ENCODE assay signal across 24 cellular contexts in the genomic region with DNA sequence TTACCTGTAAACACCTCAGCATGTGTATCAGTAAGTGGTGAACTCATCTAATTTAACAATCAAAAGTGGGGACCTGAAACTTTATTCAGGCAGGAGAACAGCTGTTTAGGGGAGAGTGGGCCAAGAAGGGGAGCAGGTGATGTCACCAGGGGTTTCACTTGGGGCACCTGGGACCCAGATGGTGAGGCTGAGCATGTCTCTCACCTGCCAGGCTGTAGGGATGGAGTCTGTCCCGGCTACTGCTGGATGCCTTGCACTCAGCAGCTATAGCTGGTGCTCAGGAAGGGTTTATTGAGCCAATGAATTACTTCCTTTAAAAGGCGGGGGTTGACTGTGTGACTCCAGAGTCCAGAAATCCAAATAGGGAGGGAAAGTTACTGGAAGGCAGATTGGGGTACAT. TPM values are rescaled to one million over a fixed set of nuclear protein-coding genes. Genes with fewer than 3 reads are reported as not detected.
"Had no signal": no experiment of that assay in that cellular context is flagged by ENCODE, and none has a peak within 500 bp of the region (broad histone marks: within the 10 kb centered on the region; RNA-seq: fewer than 3 reads in every experiment).

No MANE protein-coding gene starts in this region.

- H3K9me3 ChIP-seq: breast epithelium had no signal

- H3K36me3 Mint-ChIP-seq: activated CD4-positive, alpha-beta memory T cell treated with anti-CD3 and anti-CD28 coated beads for 36 hours; activated naive CD4-positive, alpha-beta T cell treated with anti-CD3 and anti-CD28 coated beads, Interleukin-2, amount 50 U/mL, for 24 hours had no signal

- H3K27ac Mint-ChIP-seq: activated CD4-positive, alpha-beta memory T cell treated with anti-CD3 and anti-CD28 coated beads for 36 hours; activated CD4-positive, alpha-beta T cell treated with anti-CD3 and anti-CD28 coated beads, Interleukin-2, amount 10 ng/mL, durations not matched to agents 7 days and 5 days; activated naive CD4-positive, alpha-beta T cell treated with anti-CD3 and anti-CD28 coated beads, Interleukin-2, amount 50 U/mL, for 24 hours; activated T-cell treated with anti-CD3 and anti-CD28 coated beads, Interleukin-2, amount 50 U/mL, for 24 hours; activated T-helper 1 cell treated with anti-CD3 and anti-CD28 coated beads, Interleukin-12 subunit alpha, Interleukin-12 subunit beta, Interleukin-2, Interleukin-4 antibody, amounts not matched to agents 30 ng/mL and 10 ng/mL and 1 ng/mL, durations not matched to agents 14 hours and 24 hours and 36 hours had no signal

- H3K4me1 ChIP-seq: breast epithelium had no signal

- H3K9me3 Mint-ChIP-seq: activated CD4-positive, alpha-beta memory T cell treated with anti-CD3 and anti-CD28 coated beads for 36 hours; activated CD4-positive, alpha-beta T cell treated with anti-CD3 and anti-CD28 coated beads, Interleukin-2, amount 10 ng/mL, durations not matched to agents 7 days and 5 days; activated naive CD4-positive, alpha-beta T cell treated with anti-CD3 and anti-CD28 coated beads, Interleukin-2, amount 50 U/mL, for 24 hours; activated T-cell treated with anti-CD3 and anti-CD28 coated beads, Interleukin-2, amount 50 U/mL, for 24 hours; activated T-helper 1 cell treated with anti-CD3 and anti-CD28 coated beads, Interleukin-12 subunit alpha, Interleukin-12 subunit beta, Interleukin-2, Interleukin-4 antibody, amounts not matched to agents 30 ng/mL and 10 ng/mL and 1 ng/mL, durations not matched to agents 14 hours and 24 hours and 36 hours had no signal

- H3K4me3 ChIP-seq: breast epithelium had no signal

- H3K27me3 ChIP-seq: breast epithelium had no signal

- H3K4me1 Mint-ChIP-seq: activated CD4-positive, alpha-beta T cell treated with anti-CD3 and anti-CD28 coated beads, Interleukin-2, amount 10 ng/mL, durations not matched to agents 7 days and 5 days; activated naive CD4-positive, alpha-beta T cell treated with anti-CD3 and anti-CD28 coated beads, Interleukin-2, amount 50 U/mL, for 24 hours had no signal

- H3K36me3 ChIP-seq: breast epithelium had no signal

- H3K4me3 Mint-ChIP-seq: activated CD4-positive, alpha-beta memory T cell treated with anti-CD3 and anti-CD28 coated beads for 36 hours; activated CD4-positive, alpha-beta T cell treated with anti-CD3 and anti-CD28 coated beads, Interleukin-2, amount 10 ng/mL, durations not matched to agents 7 days and 5 days; activated naive CD4-positive, alpha-beta T cell treated with anti-CD3 and anti-CD28 coated beads, Interleukin-2, amount 50 U/mL, for 24 hours; activated T-cell treated with anti-CD3 and anti-CD28 coated beads, Interleukin-2, amount 50 U/mL, for 24 hours; activated T-helper 1 cell treated with anti-CD3 and anti-CD28 coated beads, Interleukin-12 subunit alpha, Interleukin-12 subunit beta, Interleukin-2, Interleukin-4 antibody, amounts not matched to agents 30 ng/mL and 10 ng/mL and 1 ng/mL, durations not matched to agents 14 hours and 24 hours and 36 hours had no signal

- H3K27ac ChIP-seq: breast epithelium, VCaP had no signal

- DNase-seq: activated CD4-positive, alpha-beta memory T cell treated with anti-CD3 and anti-CD28 coated beads for 36 hours; activated CD4-positive, alpha-beta T cell treated with anti-CD3 and anti-CD28 coated beads, Interleukin-2, amount 10 ng/mL, durations not matched to agents 7 days and 5 days; activated CD4-positive, CD25-positive, alpha-beta regulatory T cell; activated effector memory CD4-positive, alpha-beta T cell treated with Interleukin-2 at 50 U/mL for 16 hours; activated naive CD4-positive, alpha-beta T cell; activated T-cell treated with anti-CD3 and anti-CD28 coated beads, Interleukin-2, amount 50 U/mL, for 24 hours; caudate nucleus; Kasumi-1; KBM-7; NCI-H1105 treated with DMSO at 0.1 percent for 48 hours; NCI-H1436 treated with DMSO at 0.1 percent for 48 hours; NCI-H187; NCI-H2081 treated with DMSO at 0.1 percent for 48 hours; NCI-H226; NCI-H526 treated with DMSO at 0.1 percent for 48 hours; NCI-H82; SIG-M5; T-helper 2 cell; T1000 had no signal

RNA-seq across cellular contexts. Expression of a gene that starts 23.0 kb away (rescaled TPM):
- total RNA-seq: RPMI7951 had no signal
